ENCODE assay signal across 28 cellular contexts in genomic region chrX:130789793-130790192, GRCh38.
"Had no signal": no experiment of that assay in that cellular context is flagged by ENCODE, and none has a peak within 500 bp of the region (broad histone marks: within the 10 kb centered on the region; RNA-seq: fewer than 3 reads in every experiment).

No MANE protein-coding gene starts in this region.

- H3K36me3 ChIP-seq: brain microvascular endothelial cell, MG63, SJCRH30, WERI-Rb-1 had no signal

- ATAC-seq: activated CD4-positive, alpha-beta T cell treated with anti-CD3 and anti-CD28 coated beads for 36 hours; activated T-helper 17 cell treated with anti-CD3 and anti-CD28 coated beads, Interleukin-2, amount 50 U/mL, for 72 hours; Panc1; Right ventricle myocardium inferior had no signal

- DNase-seq: activated CD4-positive, alpha-beta memory T cell treated with anti-CD3 and anti-CD28 coated beads, Interleukin-2, amount 10 ng/mL, durations not matched to agents 7 days and 5 days; activated CD4-positive, alpha-beta T cell treated with anti-CD3 and anti-CD28 coated beads for 36 hours; activated CD4-positive, alpha-beta T cell treated with anti-CD3 and anti-CD28 coated beads, Interleukin-2, amount 50 U/mL, for 1 hour; activated gamma-delta T cell; activated naive CD4-positive, alpha-beta T cell treated with anti-CD3 and anti-CD28 coated beads for 36 hours; activated T-cell treated with anti-CD3 and anti-CD28 coated beads for 4 hours; activated T-cell treated with anti-CD3 and anti-CD28 coated beads, Interleukin-2, amount 50 U/mL, for 48 hours; amygdala; brain microvascular endothelial cell; cerebellar nuclear complex; MG63; MV-4-11; NCI-H1092 treated with DMSO at 0.1 percent for 48 hours; NCI-H1436; NCI-H1694 treated with DMSO at 0.1 percent for 48 hours; NCI-H2081 treated with DMSO at 0.1 percent for 48 hours; NCI-H2171 treated with DMSO at 0.1 percent for 48 hours; NCI-H345; NCI-H510A; NCI-H748 treated with DMSO at 0.1 percent for 48 hours; RPMI8226; SK-N-SH; T-helper 1 cell; WERI-Rb-1 had no signal

- H3K9me3 ChIP-seq: MG63, SJCRH30, SK-N-SH had no signal

- H3K27ac ChIP-seq: brain microvascular endothelial cell, WERI-Rb-1 had no signal

- H3K27me3 ChIP-seq: brain microvascular endothelial cell, MG63, SJCRH30 had no signal

- H3K4me3 ChIP-seq: MG63, SJCRH30 had no signal
